ENCODE assay signal across 15 cellular contexts in genomic region chr9:136049451-136050265, GRCh38. TPM values are rescaled to one million over a fixed set of nuclear protein-coding genes. Genes with fewer than 3 reads are reported as not detected.
A peak's percentile ranks its signal among the peaks of the same experiment; 100 is the strongest.
DNase-seq lines count a peak whose midpoint lies in the region; ATAC-seq and TF ChIP-seq lines count a peak whose summit lies in the region.
"Had no signal": no experiment of that assay in that cellular context is flagged by ENCODE, and none has a peak within 500 bp of the region (broad histone marks: within the 10 kb centered on the region; RNA-seq: fewer than 3 reads in every experiment).

No MANE protein-coding gene starts in this region.

- H3K27ac Mint-ChIP-seq in GM23338 (no peak overlapping the region), neural progenitor cell (no peak overlapping the region)
- H3K27ac Mint-ChIP-seq: activated CD8-positive, alpha-beta T cell treated with anti-CD3 and anti-CD28 coated beads for 36 hours had no signal

- peaks cover 25% of the 10 kb centered on the region for H3K4me1 Mint-ChIP-seq in GM23338
- peaks cover 15% of the 10 kb centered on the region for H3K4me1 Mint-ChIP-seq in neural progenitor cell

- H3K9me3 ChIP-seq in neural progenitor cell (ENCODE audit: low read depth), result no peaks in the 10 kb centered on the region
- no peaks in the 10 kb centered on the region for H3K9me3 ChIP-seq in spleen
- H3K9me3 ChIP-seq: esophagus muscularis mucosa had no signal

- H3K9me3 Mint-ChIP-seq in GM23338 (no peaks in the 10 kb centered on the region), neural progenitor cell (no peaks in the 10 kb centered on the region)
- H3K9me3 Mint-ChIP-seq: activated CD8-positive, alpha-beta T cell treated with anti-CD3 and anti-CD28 coated beads for 36 hours had no signal

- no peaks in the 10 kb centered on the region for H3K36me3 ChIP-seq in GM23338 (ENCODE audit: insufficient read depth)
- no peaks in the 10 kb centered on the region for H3K36me3 ChIP-seq in neural progenitor cell
- peaks cover 0 to 57% (median 17%) of the 10 kb centered on the region in 6 donors for H3K36me3 ChIP-seq in spleen

- peak overlapping the region; percentile 67 for H3K4me3 Mint-ChIP-seq in GM23338
- peak overlapping the region; percentile 57 for H3K4me3 Mint-ChIP-seq in neural progenitor cell
- H3K4me3 Mint-ChIP-seq: activated CD8-positive, alpha-beta T cell treated with anti-CD3 and anti-CD28 coated beads for 36 hours had no signal

- H3K9ac ChIP-seq in neural progenitor cell, result no peak overlapping the region

- DNase-seq in AG08396 (ENCODE audit: low spot score) (peak; percentile 7), GM23338 (ENCODE audit: low spot score) (no peak), caudate nucleus (lab: John Stamatoyannopoulos, UW) (no peak), neural progenitor cell (ENCODE audit: low spot score) (no peak), spleen (no peak), NCI-H146 (lab: John Stamatoyannopoulos, UW) (no peak), cerebellar cortex (ENCODE audit: low spot score) (no peak)
- DNase-seq: activated CD8-positive, alpha-beta T cell treated with anti-CD3 and anti-CD28 coated beads for 36 hours; AML-193; DMS53; stimulated activated CD4-positive, alpha-beta T cell treated with anti-CD3 and anti-CD28 coated beads, Interleukin-12 subunit alpha, Interleukin-12 subunit beta, amount 100 ng/mL, for 4 hours; stimulated activated naive CD8-positive, alpha-beta T cell treated with anti-CD3 and anti-CD28 coated beads, Interleukin-15, Interleukin-2, amounts not matched to agents 100 U/mL and 50 U/mL, for 24 hours; SW 1271 had no signal

- H3K4me2 ChIP-seq in GM23338, result peak overlapping the region; percentile 92
- H3K4me2 ChIP-seq in neural progenitor cell, result no peak overlapping the region

- H3F3A ChIP-seq in GM23338 (replicated peaks; ENCODE audit: low read depth), result peaks cover 9% of the 10 kb centered on the region; the same call in 1 of the 2 replicates
- peaks cover 28% of the 10 kb centered on the region for H3F3A ChIP-seq in neural progenitor cell (ENCODE audit: low read depth)

- TF ChIP-seq CTCF in GM23338 (conservative IDR thresholded peaks at IDR 0.05; ENCODE audit: low read depth in 2 of 2) (no peak), neural progenitor cell (IDR thresholded peaks at IDR 0.05) (no peak), spleen (IDR thresholded peaks at IDR 0.05 in 8 of 11, conservative IDR thresholded peaks at IDR 0.05 in 3 of 11) (no peak)

- no peaks in the 10 kb centered on the region for H3K36me3 Mint-ChIP-seq in GM23338 (ENCODE audit: low read depth)
- no peaks in the 10 kb centered on the region for H3K36me3 Mint-ChIP-seq in neural progenitor cell

- H3K27me3 Mint-ChIP-seq in GM23338 (ENCODE audit: insufficient read depth, low read depth, poor library complexity) (peaks cover 8% of the 10 kb centered on the region), neural progenitor cell (ENCODE audit: insufficient read depth, low read depth) (peaks cover 6% of the 10 kb centered on the region)

- no peak for ATAC-seq in GM23338
- ATAC-seq in HG03354 (IDR thresholded peaks at IDR 0.05; ENCODE audit: poor library complexity, severe bottlenecking, unreplicated experiment), result no peak
- ATAC-seq: activated CD8-positive, alpha-beta T cell treated with anti-CD3 and anti-CD28 coated beads for 36 hours; stimulated activated naive CD8-positive, alpha-beta T cell treated with anti-CD3 and anti-CD28 coated beads, Interleukin-15, Interleukin-2, amounts not matched to agents 100 U/mL and 50 U/mL, for 24 hours had no signal

- H3K4me3 ChIP-seq in GM23338 (peak overlapping the region; percentile 78; the same call in 1 of the 2 replicates), neural progenitor cell (no peak overlapping the region), spleen (peak overlapping the region in 1 of 8 donors; percentile 7)

- intact Hi-C loops in spleen (cut with DNase I; ENCODE audit: low total_unique reads), result no loop called here

- TF ChIP-seq POLR2A in spleen (IDR thresholded peaks at IDR 0.05), result no peak

- no peaks in the 10 kb centered on the region for H3K9me2 ChIP-seq in GM23338 (ENCODE audit: insufficient read depth)

- H3K27me3 ChIP-seq in GM23338 (ENCODE audit: insufficient read depth), result no peaks in the 10 kb centered on the region; the same call in 1 of the 2 replicates
- H3K27me3 ChIP-seq in neural progenitor cell, result peaks cover 19% of the 10 kb centered on the region
- H3K27me3 ChIP-seq in spleen (replicated peaks in 1 of 7), result peaks cover 0 to 43% (median 11%) of the 10 kb centered on the region in 7 donors
- H3K27me3 ChIP-seq: esophagus muscularis mucosa had no signal

- peaks cover 10% of the 10 kb centered on the region for H3K4me1 ChIP-seq in GM23338 (ENCODE audit: insufficient read depth)
- H3K4me1 ChIP-seq in neural progenitor cell, result peaks cover 34% of the 10 kb centered on the region
- peaks cover 19 to 100% (median 86%) of the 10 kb centered on the region in 6 donors for H3K4me1 ChIP-seq in spleen

- H2AFZ ChIP-seq in GM23338, result no peak overlapping the region
- no peak overlapping the region for H2AFZ ChIP-seq in neural progenitor cell (replicated peaks)

- H3K79me2 ChIP-seq in GM23338 (replicated peaks; ENCODE audit: insufficient read depth) (no peaks in the 10 kb centered on the region), neural progenitor cell (ENCODE audit: low read depth) (no peaks in the 10 kb centered on the region)

- H4K20me1 ChIP-seq in GM23338 (replicated peaks; ENCODE audit: insufficient read depth) (no peaks in the 10 kb centered on the region; the same call in 1 of the 2 replicates), neural progenitor cell (ENCODE audit: low read depth) (peaks cover 22% of the 10 kb centered on the region)

- 95 to 98% (median 96%) methylated on average over 45 to 65 of the region's 65 CpGs for WGBS in spleen, 5 donors

- H3K27ac ChIP-seq in GM23338 (ENCODE audit: low read depth) (no peak overlapping the region), caudate nucleus (ENCODE audit: low read depth, low read length) (peak overlapping the region; percentile 96), neural progenitor cell (no peak overlapping the region), spleen (peak overlapping the region in 2 of 8 donors; percentile 85 to 92)

TF ChIP-seq in GM23338, 12 proteins besides CTCF, POLR2A, EP300 and RAD21:
- no peak for TF ChIP-seq EZH2 (IDR thresholded peaks at IDR 0.05; ENCODE audit: low read depth, unreplicated experiment)
- TF ChIP-seq ZNF114 (CRISPR knock-in tag; IDR thresholded peaks at IDR 0.05), result no peak
- no peak for TF ChIP-seq STAT1 (IDR thresholded peaks at IDR 0.05; ENCODE audit: unreplicated experiment)
- TF ChIP-seq, protein P1, sequence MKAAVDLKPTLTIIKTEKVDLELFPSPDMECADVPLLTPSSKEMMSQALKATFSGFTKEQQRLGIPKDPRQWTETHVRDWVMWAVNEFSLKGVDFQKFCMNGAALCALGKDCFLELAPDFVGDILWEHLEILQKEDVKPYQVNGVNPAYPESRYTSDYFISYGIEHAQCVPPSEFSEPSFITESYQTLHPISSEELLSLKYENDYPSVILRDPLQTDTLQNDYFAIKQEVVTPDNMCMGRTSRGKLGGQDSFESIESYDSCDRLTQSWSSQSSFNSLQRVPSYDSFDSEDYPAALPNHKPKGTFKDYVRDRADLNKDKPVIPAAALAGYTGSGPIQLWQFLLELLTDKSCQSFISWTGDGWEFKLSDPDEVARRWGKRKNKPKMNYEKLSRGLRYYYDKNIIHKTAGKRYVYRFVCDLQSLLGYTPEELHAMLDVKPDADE (IDR thresholded peaks at IDR 0.05), result no peak
- no peak for TF ChIP-seq POLR2AphosphoS5 (IDR thresholded peaks at IDR 0.05; ENCODE audit: low read depth)
- TF ChIP-seq, protein P2, sequence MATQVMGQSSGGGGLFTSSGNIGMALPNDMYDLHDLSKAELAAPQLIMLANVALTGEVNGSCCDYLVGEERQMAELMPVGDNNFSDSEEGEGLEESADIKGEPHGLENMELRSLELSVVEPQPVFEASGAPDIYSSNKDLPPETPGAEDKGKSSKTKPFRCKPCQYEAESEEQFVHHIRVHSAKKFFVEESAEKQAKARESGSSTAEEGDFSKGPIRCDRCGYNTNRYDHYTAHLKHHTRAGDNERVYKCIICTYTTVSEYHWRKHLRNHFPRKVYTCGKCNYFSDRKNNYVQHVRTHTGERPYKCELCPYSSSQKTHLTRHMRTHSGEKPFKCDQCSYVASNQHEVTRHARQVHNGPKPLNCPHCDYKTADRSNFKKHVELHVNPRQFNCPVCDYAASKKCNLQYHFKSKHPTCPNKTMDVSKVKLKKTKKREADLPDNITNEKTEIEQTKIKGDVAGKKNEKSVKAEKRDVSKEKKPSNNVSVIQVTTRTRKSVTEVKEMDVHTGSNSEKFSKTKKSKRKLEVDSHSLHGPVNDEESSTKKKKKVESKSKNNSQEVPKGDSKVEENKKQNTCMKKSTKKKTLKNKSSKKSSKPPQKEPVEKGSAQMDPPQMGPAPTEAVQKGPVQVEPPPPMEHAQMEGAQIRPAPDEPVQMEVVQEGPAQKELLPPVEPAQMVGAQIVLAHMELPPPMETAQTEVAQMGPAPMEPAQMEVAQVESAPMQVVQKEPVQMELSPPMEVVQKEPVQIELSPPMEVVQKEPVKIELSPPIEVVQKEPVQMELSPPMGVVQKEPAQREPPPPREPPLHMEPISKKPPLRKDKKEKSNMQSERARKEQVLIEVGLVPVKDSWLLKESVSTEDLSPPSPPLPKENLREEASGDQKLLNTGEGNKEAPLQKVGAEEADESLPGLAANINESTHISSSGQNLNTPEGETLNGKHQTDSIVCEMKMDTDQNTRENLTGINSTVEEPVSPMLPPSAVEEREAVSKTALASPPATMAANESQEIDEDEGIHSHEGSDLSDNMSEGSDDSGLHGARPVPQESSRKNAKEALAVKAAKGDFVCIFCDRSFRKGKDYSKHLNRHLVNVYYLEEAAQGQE (IDR thresholded peaks at IDR 0.05; ENCODE audit: unreplicated experiment), result no peak
- TF ChIP-seq JUNB (IDR thresholded peaks at IDR 0.05; ENCODE audit: unreplicated experiment), result no peak
- TF ChIP-seq NANOG (IDR thresholded peaks at IDR 0.05; ENCODE audit: borderline replicate concordance), result no peak
- no peak for TF ChIP-seq CREB1 (CRISPR knock-in tag; IDR thresholded peaks at IDR 0.05; ENCODE audit: low read depth)

RNA-seq across cellular contexts. Expression of gene NACC2, which starts 45.4 kb away (rescaled TPM):
- total RNA-seq in GM23338 (2014; rRNA removed; shearing (Covaris generic)), result 16.5 and 20.8 TPM in 2 replicates
- 3.2 and 3.8 TPM in 2 replicates for polyA plus RNA-seq in GM23338 (2016; fragmentation: Nextera tagmentation; extraction: Ambion mirVana)
- total RNA-seq in neural progenitor cell (ENCODE audit: low replicate concordance), result 4.5 and 9.1 TPM in 2 replicates
- total RNA-seq in spleen, result 10 to 100 TPM; 17.0 to 34.9 (median 26.5) TPM
- polyA plus RNA-seq in spleen, result 1 to 10 TPM; 2.1 to 7.9 (median 2.4) TPM
